ENCODE assay signal across 29 cellular contexts in genomic region chr20:38256021-38256420, GRCh38. TPM values are rescaled to one million over a fixed set of nuclear protein-coding genes. Genes with fewer than 3 reads are reported as not detected.
DNase-seq lines count a peak whose midpoint lies in the region; ATAC-seq and TF ChIP-seq lines count a peak whose summit lies in the region.
"Had no signal": no experiment of that assay in that cellular context is flagged by ENCODE, and none has a peak within 500 bp of the region (broad histone marks: within the 10 kb centered on the region; RNA-seq: fewer than 3 reads in every experiment).

No MANE protein-coding gene starts in this region.

- no peak overlapping the region for H3K9ac ChIP-seq in skeletal muscle tissue (ENCODE audit: low read depth in 1 of 3, low read length in 3 of 3)
- H3K9ac ChIP-seq: BLaER1 had no signal

- H3K4me1 ChIP-seq in skeletal muscle tissue (ENCODE audit: control insufficient read depth in 3 of 3, insufficient read depth in 3 of 3, low read length in 3 of 3): peaks cover 3 to 12% (median 5%) of the 10 kb centered on the region in 3 donors
- no peaks in the 10 kb centered on the region for H3K4me1 ChIP-seq in CD8-positive, alpha-beta T cell (ENCODE audit: insufficient read depth, low read length)
- H3K4me1 ChIP-seq: BLaER1 had no signal

- H3K27me3 Mint-ChIP-seq in CD8-positive, alpha-beta T cell (ENCODE audit: low read depth): peaks cover 39% of the 10 kb centered on the region

- H3K4me3 ChIP-seq in astrocyte of the spinal cord (ENCODE audit: low read depth, low read length) (no peak overlapping the region), skeletal muscle tissue (ENCODE audit: low read length in 3 of 3) (no peak overlapping the region)
- H3K4me3 ChIP-seq in CD8-positive, alpha-beta T cell (ENCODE audit: low read depth, low read length): no peak overlapping the region
- H3K4me3 ChIP-seq: BLaER1, PC-9, SJCRH30 had no signal

- POLR2A ChIA-PET in CD8-positive, alpha-beta T cell (lab: Charles Lee): no interaction called here

- intact Hi-C loops in CD8-positive, alpha-beta T cell (cut with DNase I, micrococcal nuclease): no loop called here

- H3K36me3 Mint-ChIP-seq in CD8-positive, alpha-beta T cell: no peaks in the 10 kb centered on the region
- H3K36me3 Mint-ChIP-seq: mesothelial cell of epicardium, natural killer cell had no signal

- ATAC-seq in left lobe of liver: no peak
- ATAC-seq in CD8-positive, alpha-beta T cell: no peak
- ATAC-seq: activated T-cell treated with anti-CD3 and anti-CD28 coated beads, Interleukin-2, amount 50 U/mL, for 4 hours; natural killer cell; stimulated activated naive CD8-positive, alpha-beta T cell treated with anti-CD3 and anti-CD28 coated beads, Interleukin-15, amount 100 ng/mL, for 72 hours had no signal

- peak overlapping the region; percentile 40 for H3K27ac ChIP-seq in skeletal muscle tissue (ENCODE audit: low read depth, low read length)
- no peak overlapping the region for H3K27ac ChIP-seq in CD8-positive, alpha-beta T cell (ENCODE audit: low read depth, low read length)
- H3K27ac ChIP-seq: BLaER1, PC-9, SJCRH30 had no signal

- no peak for TF ChIP-seq CTCF in astrocyte of the spinal cord (IDR thresholded peaks at IDR 0.05; ENCODE audit: low read depth, low read length)
- TF ChIP-seq CTCF in CD8-positive, alpha-beta T cell (IDR thresholded peaks at IDR 0.05): no peak

- H3K4me3 Mint-ChIP-seq in CD8-positive, alpha-beta T cell: no peak overlapping the region
- H3K4me3 Mint-ChIP-seq: activated T-cell treated with anti-CD3 and anti-CD28 coated beads, Interleukin-2, amount 50 U/mL, for 4 hours; mesothelial cell of epicardium; natural killer cell; stimulated activated naive CD8-positive, alpha-beta T cell treated with anti-CD3 and anti-CD28 coated beads, Interleukin-15, amount 100 ng/mL, for 72 hours had no signal

- in situ Hi-C loops in astrocyte of the spinal cord (cut with HindIII; ENCODE audit: low sequenced_read_pairs): no loop called here

- H3K36me3 ChIP-seq in skeletal muscle tissue (ENCODE audit: control insufficient read depth in 3 of 3, insufficient read depth in 3 of 3, low read length in 3 of 3): no peaks in the 10 kb centered on the region
- H3K36me3 ChIP-seq in CD8-positive, alpha-beta T cell (ENCODE audit: insufficient read depth, low read length): no peaks in the 10 kb centered on the region
- H3K36me3 ChIP-seq: BLaER1, SJCRH30 had no signal

- CTCF ChIA-PET in CD8-positive, alpha-beta T cell (lab: Charles Lee): no interaction called here

- H3K27me3 ChIP-seq in skeletal muscle tissue (ENCODE audit: control insufficient read depth in 3 of 3, insufficient read depth in 3 of 3, low read length in 3 of 3): peaks cover 10 to 20% (median 16%) of the 10 kb centered on the region in 3 donors
- H3K27me3 ChIP-seq in CD8-positive, alpha-beta T cell (ENCODE audit: insufficient read depth, low read length): peaks cover 8% of the 10 kb centered on the region
- H3K27me3 ChIP-seq: BLaER1, SJCRH30 had no signal

- no peaks in the 10 kb centered on the region for H3K9me3 Mint-ChIP-seq in CD8-positive, alpha-beta T cell
- H3K9me3 Mint-ChIP-seq: activated T-cell treated with anti-CD3 and anti-CD28 coated beads, Interleukin-2, amount 50 U/mL, for 4 hours; mesothelial cell of epicardium; natural killer cell; stimulated activated naive CD8-positive, alpha-beta T cell treated with anti-CD3 and anti-CD28 coated beads, Interleukin-15, amount 100 ng/mL, for 72 hours had no signal

- no peaks in the 10 kb centered on the region for H3K4me1 Mint-ChIP-seq in CD8-positive, alpha-beta T cell (ENCODE audit: low read depth)

- H3K27ac Mint-ChIP-seq in CD8-positive, alpha-beta T cell: no peak overlapping the region
- H3K27ac Mint-ChIP-seq: mesothelial cell of epicardium, natural killer cell, progenitor cell of endocrine pancreas had no signal

- peak; percentile 17 for DNase-seq in EH (ENCODE audit: low read depth)
- peak; percentile 21 for DNase-seq in astrocyte of the spinal cord (ENCODE audit: low read depth, low spot score)
- DNase-seq in mesenteric fat pad (ENCODE audit: low spot score): peak; percentile 33
- DNase-seq in activated T-cell treated with anti-CD3 and anti-CD28 coated beads for 4 hours: no peak
- DNase-seq in anterior cingulate cortex (lab: John Stamatoyannopoulos, UW): no peak
- no peak for DNase-seq in left lobe of liver (ENCODE audit: low spot score)
- no peak for DNase-seq in CD8-positive, alpha-beta T cell
- DNase-seq: ACHN; activated naive CD4-positive, alpha-beta T cell; activated T-cell treated with anti-CD3 and anti-CD28 coated beads, Interleukin-2, amount 50 U/mL, for 4 hours; amniotic stem cell; glutamatergic neuron; Karpas-422; natural killer cell; NCI-H1092; NCI-H1930; NCI-H2227 treated with DMSO at 0.1 percent for 48 hours; NCI-H748 treated with DMSO at 0.1 percent for 48 hours; PC-9; SJCRH30; stimulated activated CD4-positive, alpha-beta T cell treated with anti-CD3 and anti-CD28 coated beads, Interleukin-12 subunit alpha, Interleukin-12 subunit beta, amount 100 ng/mL, for 4 hours; stimulated activated naive CD8-positive, alpha-beta T cell treated with anti-CD3 and anti-CD28 coated beads, Interleukin-15, amount 100 ng/mL, for 72 hours; T-helper 1 cell had no signal

- H3K9me3 ChIP-seq in skeletal muscle tissue (ENCODE audit: control insufficient read depth in 3 of 3, low read length in 3 of 3): no peaks in the 10 kb centered on the region
- no peaks in the 10 kb centered on the region for H3K9me3 ChIP-seq in CD8-positive, alpha-beta T cell (ENCODE audit: low read length)
- H3K9me3 ChIP-seq: BLaER1, SJCRH30 had no signal

RNA-seq across cellular contexts. Expression of gene KIAA1755, which starts 4.5 kb away (rescaled TPM):
- total RNA-seq in mesenteric fat pad (5.6 TPM), skeletal muscle tissue (3.7 TPM), left lobe of liver (2.7 TPM)
- total RNA-seq in CD8-positive, alpha-beta T cell: not detected
- total RNA-seq: activated T-cell treated with anti-CD3 and anti-CD28 coated beads, Interleukin-2, amount 50 U/mL, for 4 hours; natural killer cell had no signal

RNA-seq across cellular contexts. Expression of gene BPI, which starts 47.9 kb away (rescaled TPM):
- not detected for total RNA-seq in mesenteric fat pad
- 1.0 TPM for total RNA-seq in skeletal muscle tissue
- 0.48 TPM for total RNA-seq in left lobe of liver
- total RNA-seq in CD8-positive, alpha-beta T cell: not detected
- total RNA-seq: activated T-cell treated with anti-CD3 and anti-CD28 coated beads, Interleukin-2, amount 50 U/mL, for 4 hours; fibroblast of lung; mesothelial cell of epicardium; PC-9; progenitor cell of endocrine pancreas; ureter had no signal

Comparison
In these comparisons a context has a peak if more than half of its experiments do, and no peak if none do; other contexts are left out.
1. DNase-seq: peak in EH (single experiment), astrocyte of the spinal cord (single experiment) and mesenteric fat pad (single experiment); none in activated T-cell treated with anti-CD3 and anti-CD28 coated beads for 4 hours (single experiment), anterior cingulate cortex (0 of 58), left lobe of liver (single experiment) and CD8-positive, alpha-beta T cell (0 of 7).